In genomic region chr15:64561997-64562396, GRCh38 we compare ENCODE assay signal across 20 cellular contexts.
DNase-seq lines count a peak whose midpoint lies in the region; ATAC-seq, FAIRE-seq and TF ChIP-seq lines count a peak whose summit lies in the region.
"Had no signal": no experiment of that assay in that cellular context is flagged by ENCODE, and none has a peak within 500 bp of the region (broad histone marks: within the 10 kb centered on the region; RNA-seq: fewer than 3 reads in every experiment).

No MANE protein-coding gene starts in this region.

- TF ChIP-seq POLR2A in GM12878 (IDR thresholded peaks at IDR 0.05; ENCODE audit: low read depth, low read length) = no peak

- CTCF ChIA-PET in GM12878 (lab: Yijun Ruan, JAX) = no interaction called here

- no peak for FAIRE-seq in GM12878 (lab: Jason Lieb, UNC)
- FAIRE-seq: RCC 7860 had no signal

- H3K4me3 ChIP-seq in GM12878 = no peak overlapping the region
- H3K4me3 ChIP-seq: GM23338, HAP-1, SJCRH30 had no signal

- peaks cover 72% of the 10 kb centered on the region for H3K4me1 Mint-ChIP-seq in activated naive CD4-positive, alpha-beta T cell treated with anti-CD3 and anti-CD28 coated beads, Interleukin-2, amount 50 U/mL, for 24 hours

- H3K4me1 ChIP-seq in GM12878 (ENCODE audit: control insufficient read depth, insufficient read depth, low read length) = peaks cover 19% of the 10 kb centered on the region

- peaks cover 53% of the 10 kb centered on the region for H3K79me2 ChIP-seq in GM12878 (ENCODE audit: control insufficient read depth, insufficient read depth, low read length)

- POLR2A ChIA-PET in GM12878 (lab: Charles Lee) = interaction anchor here (0.6 to 0.7 kb wide), 2 partner anchors 21 to 625 kb away, joined by 3 read pairs; no protein-coding TSS in a partner anchor

- no peak overlapping the region for H3K9ac ChIP-seq in GM12878 (ENCODE audit: control insufficient read depth, insufficient read depth, low read length)

- TF ChIP-seq RAD21 in Ishikawa (IDR thresholded peaks at IDR 0.05; ENCODE audit: low read depth) (no peak), GM12878 (IDR thresholded peaks at IDR 0.05; ENCODE audit: insufficient read depth, low read depth, low read length) (no peak)

- no peak overlapping the region for H2AFZ ChIP-seq in GM12878 (ENCODE audit: control insufficient read depth, low read depth, low read length)
- H2AFZ ChIP-seq: GM23338 had no signal

- no peak for DNase-seq in activated naive CD4-positive, alpha-beta T cell (lab: John Stamatoyannopoulos, UW)
- DNase-seq in GM12878 (ENCODE audit: low read depth, low spot score) = no peak
- peak; percentile 7 for DNase-seq in superior temporal gyrus (ENCODE audit: extremely low spot score)
- DNase-seq: CD4-positive, CD25-positive, alpha-beta regulatory T cell; COR-L47; DMS79; MV-4-11; NCI-H1105 treated with DMSO at 0.1 percent for 48 hours; NCI-H2029 treated with DMSO at 0.1 percent for 48 hours; NCI-H446 treated with DMSO at 0.1 percent for 48 hours; NCI-H69; SJCRH30 had no signal

- in situ Hi-C loops in GM12878 (cut with MboI) = no loop called here

- no peak for TF ChIP-seq EP300 in Ishikawa (IDR thresholded peaks at IDR 0.05; ENCODE audit: borderline replicate concordance)
- no peak for TF ChIP-seq EP300 in GM12878 (IDR thresholded peaks at IDR 0.05; ENCODE audit: borderline replicate concordance in 1 of 2, control insufficient read depth in 1 of 2, low read depth in 2 of 2, low read length in 2 of 2)

- H3K36me3 Mint-ChIP-seq in activated naive CD4-positive, alpha-beta T cell treated with anti-CD3 and anti-CD28 coated beads, Interleukin-2, amount 50 U/mL, for 24 hours = peaks cover 15% of the 10 kb centered on the region

- SMC1A ChIA-PET in GM12878 (lab: Charles Lee; ENCODE audit: uncharacterized antibody, unreplicated experiment) = interaction anchor here (1.1 to 1.7 kb wide), 3 partner anchors 9 to 73 kb away, joined by 3 to 5 read pairs (median 4); no protein-coding TSS in a partner anchor

- no peak overlapping the region for H3K27ac ChIP-seq in GM12878 (ENCODE audit: control insufficient read depth, insufficient read depth)
- H3K27ac ChIP-seq: HL-60, SJCRH30 had no signal

- no peaks in the 10 kb centered on the region for H3K9me3 Mint-ChIP-seq in activated naive CD4-positive, alpha-beta T cell treated with anti-CD3 and anti-CD28 coated beads, Interleukin-2, amount 50 U/mL, for 24 hours
- H3K9me3 Mint-ChIP-seq: CD4-positive, CD25-positive, alpha-beta regulatory T cell; GM23338 had no signal

- intact Hi-C loops in GM12878 (cut with micrococcal nuclease; ENCODE audit: unreplicated experiment) = no loop called here

- H3K4me2 ChIP-seq in GM12878 (ENCODE audit: control insufficient read depth, insufficient read depth) = no peak overlapping the region
- H3K4me2 ChIP-seq: GM23338 had no signal

- H3K27me3 ChIP-seq in GM12878 (replicated peaks in 1 of 2; ENCODE audit: control insufficient read depth in 2 of 2, insufficient read depth in 2 of 2, low read length in 1 of 2) = no peaks in the 10 kb centered on the region
- H3K27me3 ChIP-seq: SJCRH30 had no signal

- no peak overlapping the region for H3K4me3 Mint-ChIP-seq in activated naive CD4-positive, alpha-beta T cell treated with anti-CD3 and anti-CD28 coated beads, Interleukin-2, amount 50 U/mL, for 24 hours
- H3K4me3 Mint-ChIP-seq: CD4-positive, CD25-positive, alpha-beta regulatory T cell; GM23338 had no signal

- H4K20me1 ChIP-seq in GM12878 (ENCODE audit: control insufficient read depth, insufficient read depth) = no peaks in the 10 kb centered on the region

- H3K27ac Mint-ChIP-seq in activated naive CD4-positive, alpha-beta T cell treated with anti-CD3 and anti-CD28 coated beads, Interleukin-2, amount 50 U/mL, for 24 hours = peak overlapping the region; percentile 43
- H3K27ac Mint-ChIP-seq: GM23338 had no signal

- no peaks in the 10 kb centered on the region for H3K27me3 Mint-ChIP-seq in activated naive CD4-positive, alpha-beta T cell treated with anti-CD3 and anti-CD28 coated beads, Interleukin-2, amount 50 U/mL, for 24 hours
- H3K27me3 Mint-ChIP-seq: CD4-positive, CD25-positive, alpha-beta regulatory T cell had no signal

- BruUV-seq in GM12878 (replicated peaks; lab: Mats Ljungman, UMichigan) = no TSS peak

- ATAC-seq in GM12878 (no peak), GM21825 (IDR thresholded peaks at IDR 0.05; ENCODE audit: unreplicated experiment) (no peak), GM18870 (IDR thresholded peaks at IDR 0.05; ENCODE audit: unreplicated experiment) (no peak)
- ATAC-seq: GM23338 had no signal

- RAD21 ChIA-PET in GM12878 (lab: Charles Lee; ENCODE audit: unreplicated experiment) = no interaction called here

- H3K36me3 ChIP-seq in GM12878 (ENCODE audit: control insufficient read depth in 2 of 2, insufficient read depth in 2 of 2, low read length in 1 of 2) = peaks cover 0 to under 1% of the 10 kb centered on the region in 2 experiments; a peak in 3 of 4 replicates
- H3K36me3 ChIP-seq: HAP-1, SJCRH30 had no signal

- H3K9me3 ChIP-seq in GM12878 (replicated peaks; ENCODE audit: control insufficient read depth, insufficient read depth, low read length) = peaks cover 2% of the 10 kb centered on the region; the same call in 2 of the 3 replicates
- H3K9me3 ChIP-seq: HAP-1, SJCRH30 had no signal

- no peak for TF ChIP-seq CTCF in GM12878 (IDR thresholded peaks at IDR 0.05 in 2 of 3, conservative IDR thresholded peaks at IDR 0.05 in 1 of 3; ENCODE audit: control insufficient read depth in 2 of 3, extremely low read depth in 1 of 3, insufficient read depth in 1 of 3, low read depth in 3 of 3, low read length in 3 of 3)

TF ChIP-seq in Ishikawa, 13 proteins besides CTCF, POLR2A, EP300 and RAD21 (continues in another document):
- TF ChIP-seq FOXM1 (IDR thresholded peaks at IDR 0.05; ENCODE audit: borderline replicate concordance, low read depth) (no peak), TAF1 (IDR thresholded peaks at IDR 0.05; ENCODE audit: low read depth) (no peak), TCF12 (IDR thresholded peaks at IDR 0.05; ENCODE audit: low read depth) (no peak), MAX (IDR thresholded peaks at IDR 0.05) (no peak), TEAD4 (IDR thresholded peaks at IDR 0.05) (no peak), NFIC (IDR thresholded peaks at IDR 0.05) (peak; percentile 73), USF1 (IDR thresholded peaks at IDR 0.05) (no peak)

TF ChIP-seq in GM12878, 131 proteins besides CTCF, POLR2A, EP300 and RAD21 (continues in another document):
- peak; percentile 37 for TF ChIP-seq SKIL (IDR thresholded peaks at IDR 0.05; ENCODE audit: low read depth, poor library complexity, severe bottlenecking)
- no peak for TF ChIP-seq NKRF (conservative IDR thresholded peaks at IDR 0.05)
- no peak for TF ChIP-seq LARP7 (IDR thresholded peaks at IDR 0.05)
- no peak for TF ChIP-seq RB1 (IDR thresholded peaks at IDR 0.05; ENCODE audit: borderline replicate concordance)
- TF ChIP-seq SMAD1 (IDR thresholded peaks at IDR 0.05; ENCODE audit: low read depth, partially characterized antibody) = peak; percentile 89
- no peak for TF ChIP-seq KLF5 (IDR thresholded peaks at IDR 0.05; ENCODE audit: partially characterized antibody)
- no peak for TF ChIP-seq EGR1 (IDR thresholded peaks at IDR 0.05; ENCODE audit: borderline replicate concordance in 1 of 2, low read depth in 2 of 2, low read length in 2 of 2)
- TF ChIP-seq MTA3 (IDR thresholded peaks at IDR 0.05; ENCODE audit: borderline replicate concordance, low read length) = no peak
- TF ChIP-seq ZZZ3 (IDR thresholded peaks at IDR 0.05; ENCODE audit: control insufficient read depth, insufficient read length, low read depth) = no peak
- TF ChIP-seq FOXM1 (IDR thresholded peaks at IDR 0.05; ENCODE audit: low read depth, low read length) = no peak
- TF ChIP-seq CHD4 (IDR thresholded peaks at IDR 0.05) = no peak
- no peak for TF ChIP-seq DPF2 (IDR thresholded peaks at IDR 0.05)
- TF ChIP-seq BRCA1 (IDR thresholded peaks at IDR 0.05; ENCODE audit: low read depth, low read length) = no peak
- no peak for TF ChIP-seq KAT2A (conservative IDR thresholded peaks at IDR 0.05; ENCODE audit: control insufficient read depth, low read depth, low read length)
- TF ChIP-seq BCL11A (IDR thresholded peaks at IDR 0.05; ENCODE audit: low read depth, low read length) = no peak
